Comparison of ENCODE assay signal across 10 cellular contexts in genomic region chrX:73977542-73978169, GRCh38.
DNase-seq lines count a peak whose midpoint lies in the region; ATAC-seq, FAIRE-seq and TF ChIP-seq lines count a peak whose summit lies in the region.
"Had no signal": no experiment of that assay in that cellular context is flagged by ENCODE, and none has a peak within 500 bp of the region (broad histone marks: within the 10 kb centered on the region; RNA-seq: fewer than 3 reads in every experiment).

No MANE protein-coding gene starts in this region.

- H3K4me3 Mint-ChIP-seq in activated naive CD8-positive, alpha-beta T cell treated with anti-CD3 and anti-CD28 coated beads for 36 hours = peak overlapping the region; percentile 32

- peaks cover 18% of the 10 kb centered on the region for H3K36me3 ChIP-seq in BLaER1
- H3K36me3 ChIP-seq in osteoblast (ENCODE audit: insufficient read depth, low read length) = no peaks in the 10 kb centered on the region

- FAIRE-seq in HTR-8/SVneo (lab: Jason Lieb, UNC) = no peak

- H3K4me1 ChIP-seq in BLaER1 (peaks cover 22% of the 10 kb centered on the region), osteoblast (ENCODE audit: insufficient read depth, low read length) (no peaks in the 10 kb centered on the region)

- H3K9me3 ChIP-seq in BLaER1 = no peaks in the 10 kb centered on the region
- H3K9me3 ChIP-seq in osteoblast (ENCODE audit: low read depth, low read length) = no peaks in the 10 kb centered on the region

- H3K79me2 ChIP-seq in osteoblast (ENCODE audit: insufficient read depth, low read length) = peaks cover 75% of the 10 kb centered on the region

- H3K27ac ChIP-seq in BLaER1 (no peak overlapping the region), osteoblast (ENCODE audit: low read depth, low read length) (no peak overlapping the region)

- H3K4me3 ChIP-seq in BLaER1 = no peak overlapping the region
- H3K4me3 ChIP-seq in osteoblast (ENCODE audit: insufficient read depth, low read length) = no peak overlapping the region

- peak; percentile 63 for ATAC-seq in GM19035 (IDR thresholded peaks at IDR 0.05; ENCODE audit: unreplicated experiment)
- ATAC-seq in HG03108 (IDR thresholded peaks at IDR 0.05; ENCODE audit: unreplicated experiment) = peak; percentile 75
- ATAC-seq in GM19324 (IDR thresholded peaks at IDR 0.05; ENCODE audit: low FRiP score, unreplicated experiment) = no peak

- H3K9me3 Mint-ChIP-seq in activated naive CD8-positive, alpha-beta T cell treated with anti-CD3 and anti-CD28 coated beads for 36 hours = no peaks in the 10 kb centered on the region

- no peak for DNase-seq in activated naive CD8-positive, alpha-beta T cell treated with anti-CD3 and anti-CD28 coated beads for 36 hours
- DNase-seq in HTR-8/SVneo (ENCODE audit: insufficient read length, low spot score) = no peak
- no peak for DNase-seq in ACHN
- DNase-seq in osteoblast (ENCODE audit: insufficient read length, low spot score, missing footprints) = no peak
- DNase-seq: DMS 273 treated with DMSO at 0.1 percent for 48 hours, NCI-H1048 had no signal

- no peaks in the 10 kb centered on the region for H3K27me3 Mint-ChIP-seq in activated naive CD8-positive, alpha-beta T cell treated with anti-CD3 and anti-CD28 coated beads for 36 hours

- peaks cover 94% of the 10 kb centered on the region for H4K20me1 ChIP-seq in BLaER1
- H4K20me1 ChIP-seq in osteoblast (ENCODE audit: insufficient read depth, low read length) = peaks cover 26% of the 10 kb centered on the region

- in situ Hi-C loops in ACHN (cut with HindIII; ENCODE audit: low pct_ligation_motif_present, low pct_unique_long_range_greater_than_20kb, low sequenced_read_pairs) = no loop called here

- H3K27me3 ChIP-seq in BLaER1 (no peaks in the 10 kb centered on the region), osteoblast (ENCODE audit: insufficient read depth, low read length) (no peaks in the 10 kb centered on the region)

- H3K27ac Mint-ChIP-seq in activated naive CD8-positive, alpha-beta T cell treated with anti-CD3 and anti-CD28 coated beads for 36 hours = peak overlapping the region; percentile 69

- peaks cover 36% of the 10 kb centered on the region for H3K4me1 Mint-ChIP-seq in activated naive CD8-positive, alpha-beta T cell treated with anti-CD3 and anti-CD28 coated beads for 36 hours

- peak overlapping the region; percentile 59 for H3K4me2 ChIP-seq in BLaER1
- no peak overlapping the region for H3K4me2 ChIP-seq in osteoblast (ENCODE audit: insufficient read depth, low read length)

- no peak overlapping the region for H2AFZ ChIP-seq in osteoblast (ENCODE audit: low read length)

- H3K9ac ChIP-seq in BLaER1 = no peak overlapping the region

- H3K36me3 Mint-ChIP-seq in activated naive CD8-positive, alpha-beta T cell treated with anti-CD3 and anti-CD28 coated beads for 36 hours = peaks cover 6% of the 10 kb centered on the region

- TF ChIP-seq CTCF in osteoblast (IDR thresholded peaks at IDR 0.05; ENCODE audit: extremely low read depth, low read depth, low read length) = no peak
